In genomic region chr11:129750343-129751292, GRCh38 we compare ENCODE assay signal across 8 cellular contexts.
DNase-seq lines count a peak whose midpoint lies in the region; ATAC-seq and TF ChIP-seq lines count a peak whose summit lies in the region.

No MANE protein-coding gene starts in this region.

- H3K4me3 ChIP-seq in BE2C (ENCODE audit: low read depth, low read length) (no peak overlapping the region), duodenal mucosa (ENCODE audit: low read depth in 1 of 2, low read length in 2 of 2) (peak overlapping the region; percentile 52 to 61), lung (no peak overlapping the region)

- no peaks in the 10 kb centered on the region for H3K4me1 ChIP-seq in BE2C
- peaks cover 0 to 5% of the 10 kb centered on the region in 2 donors for H3K4me1 ChIP-seq in duodenal mucosa (ENCODE audit: control insufficient read depth in 1 of 2, insufficient read depth in 2 of 2, low read length in 2 of 2)
- peaks cover 0 to 5% of the 10 kb centered on the region in 2 donors for H3K4me1 ChIP-seq in lung (ENCODE audit: control insufficient read depth in 2 of 2, insufficient read depth in 2 of 2, low read length in 2 of 2)

- H3K27me3 ChIP-seq in BE2C, result no peaks in the 10 kb centered on the region; the same call in 1 of the 2 replicates
- peaks cover 0 to 5% of the 10 kb centered on the region in 2 donors for H3K27me3 ChIP-seq in duodenal mucosa (ENCODE audit: control insufficient read depth in 1 of 2, insufficient read depth in 2 of 2, low read length in 2 of 2)
- no peaks in the 10 kb centered on the region for H3K27me3 ChIP-seq in lung (ENCODE audit: control insufficient read depth, insufficient read depth)

- no peaks in the 10 kb centered on the region for H3K36me3 ChIP-seq in BE2C
- no peaks in the 10 kb centered on the region for H3K36me3 ChIP-seq in duodenal mucosa (ENCODE audit: control insufficient read depth in 1 of 2, insufficient read depth in 2 of 2, low read length in 2 of 2)
- H3K36me3 ChIP-seq in lung (ENCODE audit: control insufficient read depth in 2 of 2, insufficient read depth in 2 of 2, low read length in 2 of 2), result no peaks in the 10 kb centered on the region

- WGBS in lung, 2 donors, result 18 to 20% methylated on average over 55 to 57 of the region's 57 CpGs

- H3K27ac ChIP-seq in duodenal mucosa (ENCODE audit: low read depth, low read length) (no peak overlapping the region), lung (ENCODE audit: low read depth in 1 of 2, low read length in 1 of 2) (no peak overlapping the region)

- ATAC-seq in GM18909 (IDR thresholded peaks at IDR 0.05; ENCODE audit: poor library complexity, unreplicated experiment), result peak; percentile 90
- peak; percentile 94 for ATAC-seq in HG03159 (IDR thresholded peaks at IDR 0.05; ENCODE audit: unreplicated experiment)
- peak; percentile 96 for ATAC-seq in lung (ENCODE audit: insufficient read depth, low FRiP score)

- peak overlapping the region in 1 of 2 donors; percentile 57 for H3K9ac ChIP-seq in duodenal mucosa (ENCODE audit: low read depth in 1 of 2, low read length in 2 of 2)

- DNase-seq in BE2C, result peak; percentile 75
- DNase-seq in NCI-H460 (ENCODE audit: extremely low read depth, low read depth), result peak; percentile 46
- DNase-seq in activated CD4-positive, alpha-beta T cell treated with anti-CD3 and anti-CD28 coated beads, Interleukin-2, amount 50 U/mL, for 48 hours, result peak; percentile 75 to 79
- DNase-seq in lung (ENCODE audit: low spot score), result peak; percentile 69
- peak; percentile 63 for DNase-seq in stimulated activated CD8-positive, alpha-beta memory T cell treated with anti-CD3 and anti-CD28 coated beads, Interleukin-12 subunit alpha, Interleukin-12 subunit beta, amount 100 ng/mL, for 1 hour (ENCODE audit: low read depth)

- H3K9me3 ChIP-seq in BE2C (no peaks in the 10 kb centered on the region), duodenal mucosa (ENCODE audit: control insufficient read depth in 1 of 2, low read length in 2 of 2) (no peaks in the 10 kb centered on the region), lung (ENCODE audit: control insufficient read depth in 2 of 2, insufficient read depth in 1 of 2, low read length in 1 of 2) (no peaks in the 10 kb centered on the region)

- TF ChIP-seq CTCF in BE2C (IDR thresholded peaks at IDR 0.05; ENCODE audit: low read depth, low read length) (peak; percentile 73), lung (IDR thresholded peaks at IDR 0.05; ENCODE audit: control extremely low read depth, extremely low read depth) (peak; percentile 99)

Comparison
In these comparisons a context has a peak if more than half of its experiments do, and no peak if none do; other contexts are left out.
1. H3K4me3 ChIP-seq: peak in duodenal mucosa (2 of 2); none in BE2C (single experiment) and lung (single experiment).
2. Peak in every context shown above with its lines, with median percentiles within 50 percentile points of each other: DNase-seq and ATAC-seq.